In the genomic region with DNA sequence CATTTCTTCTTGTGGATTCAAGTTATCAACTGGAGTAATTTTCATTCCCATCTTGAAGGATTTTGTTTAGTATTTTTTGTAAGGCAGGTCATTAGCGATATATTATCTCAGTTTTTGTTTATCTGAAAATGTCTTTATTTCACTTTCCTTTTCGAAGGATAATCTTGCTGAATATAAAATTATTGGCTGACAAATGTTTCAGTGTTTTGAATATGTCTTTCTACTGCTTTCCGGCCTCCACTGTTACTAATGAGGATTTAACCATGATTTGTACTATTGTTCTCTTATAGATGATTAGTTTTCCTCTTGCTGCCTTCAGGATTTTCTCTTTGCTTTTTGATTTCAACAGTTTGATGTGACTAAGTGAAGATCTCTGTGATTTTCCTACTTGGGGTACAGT, we compare ENCODE assay signal across 1 cellular context.
TF ChIP-seq lines count a peak whose summit lies in the region.

No MANE protein-coding gene starts in this region.

TF ChIP-seq in WTC11, 78 proteins besides CTCF, POLR2A, EP300 and RAD21 (continued from another document):
- TF ChIP-seq, protein P1, sequence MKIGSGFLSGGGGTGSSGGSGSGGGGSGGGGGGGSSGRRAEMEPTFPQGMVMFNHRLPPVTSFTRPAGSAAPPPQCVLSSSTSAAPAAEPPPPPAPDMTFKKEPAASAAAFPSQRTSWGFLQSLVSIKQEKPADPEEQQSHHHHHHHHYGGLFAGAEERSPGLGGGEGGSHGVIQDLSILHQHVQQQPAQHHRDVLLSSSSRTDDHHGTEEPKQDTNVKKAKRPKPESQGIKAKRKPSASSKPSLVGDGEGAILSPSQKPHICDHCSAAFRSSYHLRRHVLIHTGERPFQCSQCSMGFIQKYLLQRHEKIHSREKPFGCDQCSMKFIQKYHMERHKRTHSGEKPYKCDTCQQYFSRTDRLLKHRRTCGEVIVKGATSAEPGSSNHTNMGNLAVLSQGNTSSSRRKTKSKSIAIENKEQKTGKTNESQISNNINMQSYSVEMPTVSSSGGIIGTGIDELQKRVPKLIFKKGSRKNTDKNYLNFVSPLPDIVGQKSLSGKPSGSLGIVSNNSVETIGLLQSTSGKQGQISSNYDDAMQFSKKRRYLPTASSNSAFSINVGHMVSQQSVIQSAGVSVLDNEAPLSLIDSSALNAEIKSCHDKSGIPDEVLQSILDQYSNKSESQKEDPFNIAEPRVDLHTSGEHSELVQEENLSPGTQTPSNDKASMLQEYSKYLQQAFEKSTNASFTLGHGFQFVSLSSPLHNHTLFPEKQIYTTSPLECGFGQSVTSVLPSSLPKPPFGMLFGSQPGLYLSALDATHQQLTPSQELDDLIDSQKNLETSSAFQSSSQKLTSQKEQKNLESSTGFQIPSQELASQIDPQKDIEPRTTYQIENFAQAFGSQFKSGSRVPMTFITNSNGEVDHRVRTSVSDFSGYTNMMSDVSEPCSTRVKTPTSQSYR (CRISPR knock-in tag; IDR thresholded peaks at IDR 0.05): no peak
- TF ChIP-seq MYBL2 (CRISPR knock-in tag; IDR thresholded peaks at IDR 0.05): no peak
- TF ChIP-seq, protein P2, sequence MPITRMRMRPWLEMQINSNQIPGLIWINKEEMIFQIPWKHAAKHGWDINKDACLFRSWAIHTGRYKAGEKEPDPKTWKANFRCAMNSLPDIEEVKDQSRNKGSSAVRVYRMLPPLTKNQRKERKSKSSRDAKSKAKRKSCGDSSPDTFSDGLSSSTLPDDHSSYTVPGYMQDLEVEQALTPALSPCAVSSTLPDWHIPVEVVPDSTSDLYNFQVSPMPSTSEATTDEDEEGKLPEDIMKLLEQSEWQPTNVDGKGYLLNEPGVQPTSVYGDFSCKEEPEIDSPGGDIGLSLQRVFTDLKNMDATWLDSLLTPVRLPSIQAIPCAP (CRISPR knock-in tag; IDR thresholded peaks at IDR 0.05): no peak
- no peak for TF ChIP-seq ZNF671 (CRISPR knock-in tag; IDR thresholded peaks at IDR 0.05)
- TF ChIP-seq, protein P3, sequence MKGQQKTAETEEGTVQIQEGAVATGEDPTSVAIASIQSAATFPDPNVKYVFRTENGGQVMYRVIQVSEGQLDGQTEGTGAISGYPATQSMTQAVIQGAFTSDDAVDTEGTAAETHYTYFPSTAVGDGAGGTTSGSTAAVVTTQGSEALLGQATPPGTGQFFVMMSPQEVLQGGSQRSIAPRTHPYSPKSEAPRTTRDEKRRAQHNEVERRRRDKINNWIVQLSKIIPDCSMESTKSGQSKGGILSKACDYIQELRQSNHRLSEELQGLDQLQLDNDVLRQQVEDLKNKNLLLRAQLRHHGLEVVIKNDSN (CRISPR knock-in tag; IDR thresholded peaks at IDR 0.05): no peak
- TF ChIP-seq ZBTB21 (CRISPR knock-in tag; IDR thresholded peaks at IDR 0.05; ENCODE audit: borderline replicate concordance): no peak
- TF ChIP-seq, protein P4, sequence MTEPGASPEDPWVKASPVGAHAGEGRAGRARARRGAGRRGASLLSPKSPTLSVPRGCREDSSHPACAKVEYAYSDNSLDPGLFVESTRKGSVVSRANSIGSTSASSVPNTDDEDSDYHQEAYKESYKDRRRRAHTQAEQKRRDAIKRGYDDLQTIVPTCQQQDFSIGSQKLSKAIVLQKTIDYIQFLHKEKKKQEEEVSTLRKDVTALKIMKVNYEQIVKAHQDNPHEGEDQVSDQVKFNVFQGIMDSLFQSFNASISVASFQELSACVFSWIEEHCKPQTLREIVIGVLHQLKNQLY (CRISPR knock-in tag; IDR thresholded peaks at IDR 0.05): no peak
- no peak for TF ChIP-seq NR2C2 (CRISPR knock-in tag; IDR thresholded peaks at IDR 0.05)
- no peak for TF ChIP-seq ZNF121 (CRISPR knock-in tag; IDR thresholded peaks at IDR 0.05)
- TF ChIP-seq, protein P5, sequence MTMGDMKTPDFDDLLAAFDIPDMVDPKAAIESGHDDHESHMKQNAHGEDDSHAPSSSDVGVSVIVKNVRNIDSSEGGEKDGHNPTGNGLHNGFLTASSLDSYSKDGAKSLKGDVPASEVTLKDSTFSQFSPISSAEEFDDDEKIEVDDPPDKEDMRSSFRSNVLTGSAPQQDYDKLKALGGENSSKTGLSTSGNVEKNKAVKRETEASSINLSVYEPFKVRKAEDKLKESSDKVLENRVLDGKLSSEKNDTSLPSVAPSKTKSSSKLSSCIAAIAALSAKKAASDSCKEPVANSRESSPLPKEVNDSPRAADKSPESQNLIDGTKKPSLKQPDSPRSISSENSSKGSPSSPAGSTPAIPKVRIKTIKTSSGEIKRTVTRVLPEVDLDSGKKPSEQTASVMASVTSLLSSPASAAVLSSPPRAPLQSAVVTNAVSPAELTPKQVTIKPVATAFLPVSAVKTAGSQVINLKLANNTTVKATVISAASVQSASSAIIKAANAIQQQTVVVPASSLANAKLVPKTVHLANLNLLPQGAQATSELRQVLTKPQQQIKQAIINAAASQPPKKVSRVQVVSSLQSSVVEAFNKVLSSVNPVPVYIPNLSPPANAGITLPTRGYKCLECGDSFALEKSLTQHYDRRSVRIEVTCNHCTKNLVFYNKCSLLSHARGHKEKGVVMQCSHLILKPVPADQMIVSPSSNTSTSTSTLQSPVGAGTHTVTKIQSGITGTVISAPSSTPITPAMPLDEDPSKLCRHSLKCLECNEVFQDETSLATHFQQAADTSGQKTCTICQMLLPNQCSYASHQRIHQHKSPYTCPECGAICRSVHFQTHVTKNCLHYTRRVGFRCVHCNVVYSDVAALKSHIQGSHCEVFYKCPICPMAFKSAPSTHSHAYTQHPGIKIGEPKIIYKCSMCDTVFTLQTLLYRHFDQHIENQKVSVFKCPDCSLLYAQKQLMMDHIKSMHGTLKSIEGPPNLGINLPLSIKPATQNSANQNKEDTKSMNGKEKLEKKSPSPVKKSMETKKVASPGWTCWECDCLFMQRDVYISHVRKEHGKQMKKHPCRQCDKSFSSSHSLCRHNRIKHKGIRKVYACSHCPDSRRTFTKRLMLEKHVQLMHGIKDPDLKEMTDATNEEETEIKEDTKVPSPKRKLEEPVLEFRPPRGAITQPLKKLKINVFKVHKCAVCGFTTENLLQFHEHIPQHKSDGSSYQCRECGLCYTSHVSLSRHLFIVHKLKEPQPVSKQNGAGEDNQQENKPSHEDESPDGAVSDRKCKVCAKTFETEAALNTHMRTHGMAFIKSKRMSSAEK (CRISPR knock-in tag; IDR thresholded peaks at IDR 0.05; ENCODE audit: borderline replicate concordance): no peak
- no peak for TF ChIP-seq TP53 (CRISPR knock-in tag; IDR thresholded peaks at IDR 0.05)
- TF ChIP-seq CBFB (CRISPR knock-in tag; IDR thresholded peaks at IDR 0.05; ENCODE audit: low read depth): no peak
- no peak for TF ChIP-seq JUN (CRISPR knock-in tag; IDR thresholded peaks at IDR 0.05)
TF ChIP-seq in WTC11: peak in this region for 0.
